In the genomic region with DNA sequence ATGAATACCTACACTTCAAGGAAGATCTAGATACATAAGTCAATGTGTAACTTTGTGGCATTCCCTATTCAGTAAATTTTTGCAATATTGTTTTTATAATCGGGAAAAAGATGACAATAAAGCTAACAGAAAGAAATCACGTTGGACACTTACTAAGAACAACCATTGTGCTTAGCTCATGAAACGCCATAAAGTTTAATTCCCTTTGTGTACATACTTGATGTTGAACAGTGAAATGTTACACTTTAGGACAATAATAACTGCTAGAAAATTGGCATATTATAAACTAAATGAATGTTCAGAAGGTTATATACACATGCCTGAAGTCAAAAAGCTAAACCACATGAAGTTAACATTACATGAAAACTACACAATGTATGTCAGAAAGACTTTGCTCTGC, we compare ENCODE assay signal across 21 cellular contexts.
"Had no signal": no experiment of that assay in that cellular context is flagged by ENCODE, and none has a peak within 500 bp of the region (broad histone marks: within the 10 kb centered on the region; RNA-seq: fewer than 3 reads in every experiment).

No MANE protein-coding gene starts in this region.

- H3K4me1 ChIP-seq: foreskin keratinocyte, heart right ventricle, left lung, lower lobe of right lung had no signal

- DNase-seq: dermis blood vessel endothelial cell; dorsolateral prefrontal cortex; effector CD4-positive, alpha-beta T cell; effector memory CD4-positive, alpha-beta T cell; foreskin keratinocyte; glutamatergic neuron; head of caudate nucleus; heart right ventricle; hippocampal formation; islet precursor cell; kidney; kidney glomerular epithelial cell; left lung; left ventricle myocardium superior; lower lobe of right lung; mesenchymal stem cell; naive thymus-derived CD4-positive, alpha-beta T cell had no signal

- H3K27ac ChIP-seq: coronary artery, dorsolateral prefrontal cortex, esophagus muscularis mucosa, foreskin keratinocyte, heart right ventricle, left lung, lower lobe of right lung had no signal

- H3K4me3 ChIP-seq: coronary artery, dorsolateral prefrontal cortex, esophagus muscularis mucosa, heart right ventricle, left lung, lower lobe of right lung had no signal

- H3K9me3 ChIP-seq: esophagus muscularis mucosa, left lung, lower lobe of right lung had no signal

- H3K27me3 ChIP-seq: dorsolateral prefrontal cortex, esophagus muscularis mucosa, foreskin keratinocyte, heart right ventricle, left lung had no signal

- FAIRE-seq: endothelial cell of umbilical vein, frontal cortex, kidney had no signal

- ATAC-seq: foreskin keratinocyte; heart right ventricle; left lung; left ventricle myocardium superior; lower lobe of right lung; naive thymus-derived CD4-positive, alpha-beta T cell had no signal
